In genomic region chr17:45232514-45233422, GRCh38 we compare ENCODE assay signal across 1 cellular context.
TF ChIP-seq lines count a peak whose summit lies in the region.

No MANE protein-coding gene starts in this region.

TF ChIP-seq in HepG2, 621 proteins besides CTCF, POLR2A, EP300 and RAD21:
- TF ChIP-seq ZNF646 (CRISPR knock-in tag; IDR thresholded peaks at IDR 0.05) (peak; percentile 71; the same call in 1 of the 2 replicates), ZNF580 (CRISPR knock-in tag; IDR thresholded peaks at IDR 0.05; ENCODE audit: borderline replicate concordance, low read depth) (no peak), ZBTB39 (CRISPR knock-in tag; IDR thresholded peaks at IDR 0.05) (no peak), NBN (conservative IDR thresholded peaks at IDR 0.05) (0 out of 2 replicates have a peak, but pooled peaks have one; percentile 58), DPF2 (CRISPR knock-in tag; IDR thresholded peaks at IDR 0.05; ENCODE audit: borderline replicate concordance, low read depth) (no peak), TBX3 (IDR thresholded peaks at IDR 0.05; ENCODE audit: borderline replicate concordance) (0 out of 2 replicates have a peak, but pooled peaks have one; percentile 23), GATAD1 (CRISPR knock-in tag; IDR thresholded peaks at IDR 0.05) (no peak)
